Comparison of ENCODE assay signal across 12 cellular contexts in the genomic region with DNA sequence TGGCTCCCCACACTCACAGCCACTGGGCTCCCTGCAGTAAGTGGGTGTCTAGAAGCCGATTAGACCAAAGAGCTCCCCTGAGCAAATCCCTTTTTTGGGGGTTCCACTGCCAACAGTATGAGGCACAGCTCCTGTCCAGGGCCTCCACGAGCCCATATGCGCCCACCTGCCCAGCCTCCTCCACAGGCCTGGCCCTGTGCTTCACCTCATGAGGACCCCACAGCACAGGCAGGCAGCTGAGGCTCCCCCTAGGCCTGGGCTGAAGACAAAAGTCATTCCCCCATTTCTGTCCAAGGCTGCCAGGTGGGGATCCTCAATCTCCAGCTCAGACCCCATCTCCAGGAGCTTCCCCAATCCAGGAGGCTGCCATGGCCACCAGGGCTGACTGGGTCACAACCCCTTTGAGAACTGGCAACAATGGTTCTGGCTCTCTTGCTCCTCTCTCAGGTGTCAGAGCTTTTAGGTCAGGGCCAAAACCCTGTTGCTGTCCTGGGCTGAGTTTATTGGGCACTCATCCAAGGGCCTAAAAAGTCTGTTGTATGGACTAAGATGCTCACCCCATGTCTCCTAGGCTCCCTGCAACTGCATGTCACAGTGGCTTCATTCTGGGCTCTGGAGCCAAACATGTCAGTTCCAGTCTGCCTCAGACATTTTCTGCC. TPM values are rescaled to one million over a fixed set of nuclear protein-coding genes. Genes with fewer than 3 reads are reported as not detected.
"Had no signal": no experiment of that assay in that cellular context is flagged by ENCODE, and none has a peak within 500 bp of the region (broad histone marks: within the 10 kb centered on the region; RNA-seq: fewer than 3 reads in every experiment).

No MANE protein-coding gene starts in this region.

RNA-seq across cellular contexts. Expression of gene TAC3, which starts 33.6 kb away (rescaled TPM):
- total RNA-seq: subcutaneous adipose tissue, suprapubic skin, thoracic aorta, thyroid gland, tibial nerve, upper lobe of left lung, upper lobe of right lung, ureter, uterus had no signal

RNA-seq across cellular contexts. Expression of gene SDR9C7, which starts 48.5 kb away (rescaled TPM):
- total RNA-seq: stomach, subcutaneous adipose tissue, thyroid gland, tibial nerve, transverse colon, upper lobe of left lung, upper lobe of right lung, ureter, urinary bladder had no signal
